In the genomic region with DNA sequence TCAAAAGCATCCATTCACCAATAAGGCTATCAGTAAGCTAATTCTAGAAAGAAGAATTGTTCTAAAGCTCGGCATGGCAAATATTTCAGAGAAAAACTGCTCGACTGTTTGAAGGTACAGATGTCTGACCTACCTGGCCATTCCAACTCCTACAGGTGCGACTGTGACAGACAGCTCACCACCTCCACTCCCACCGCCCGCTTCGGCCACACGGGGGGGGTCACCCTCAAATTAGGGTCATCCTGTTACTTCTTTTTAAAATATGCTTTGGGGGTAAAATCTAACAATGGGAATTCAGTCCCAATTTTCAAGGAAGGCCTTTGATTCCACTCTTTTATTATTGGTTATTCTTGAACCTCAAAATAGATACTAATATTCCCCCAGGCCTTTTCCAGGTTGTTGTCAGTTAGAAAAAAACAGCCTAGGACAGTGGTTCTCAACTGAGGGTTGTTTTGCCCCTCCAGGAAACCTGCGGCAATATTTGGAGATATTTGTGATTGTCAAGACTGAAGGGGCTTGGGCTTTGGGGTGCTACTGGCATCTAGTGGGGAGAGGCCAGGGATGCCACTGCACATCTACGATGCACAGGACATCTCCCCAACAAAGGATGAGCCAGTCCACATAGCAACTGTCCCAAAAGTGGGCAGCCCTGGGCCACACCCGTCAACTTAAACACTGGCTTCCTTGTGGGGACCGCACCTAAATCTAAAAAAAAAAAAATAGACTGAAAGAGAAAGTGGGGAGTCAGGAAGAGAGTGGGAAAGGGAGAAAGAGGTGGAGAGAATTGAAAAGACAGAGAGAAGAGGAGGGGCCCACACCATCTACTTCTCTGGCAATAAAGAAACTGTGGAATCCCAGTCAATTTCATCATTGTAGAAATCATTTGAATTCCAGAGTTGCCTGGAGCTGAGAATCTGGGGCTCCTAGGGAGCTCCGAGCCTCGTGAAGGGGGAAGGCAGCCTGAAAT, we compare ENCODE assay signal across 2 cellular contexts.
TF ChIP-seq lines count a peak whose summit lies in the region.

No MANE protein-coding gene starts in this region.

TF ChIP-seq in SK-N-SH, 30 proteins besides CTCF, POLR2A, EP300 and RAD21 (continued from another document):
- TF ChIP-seq, protein P1, sequence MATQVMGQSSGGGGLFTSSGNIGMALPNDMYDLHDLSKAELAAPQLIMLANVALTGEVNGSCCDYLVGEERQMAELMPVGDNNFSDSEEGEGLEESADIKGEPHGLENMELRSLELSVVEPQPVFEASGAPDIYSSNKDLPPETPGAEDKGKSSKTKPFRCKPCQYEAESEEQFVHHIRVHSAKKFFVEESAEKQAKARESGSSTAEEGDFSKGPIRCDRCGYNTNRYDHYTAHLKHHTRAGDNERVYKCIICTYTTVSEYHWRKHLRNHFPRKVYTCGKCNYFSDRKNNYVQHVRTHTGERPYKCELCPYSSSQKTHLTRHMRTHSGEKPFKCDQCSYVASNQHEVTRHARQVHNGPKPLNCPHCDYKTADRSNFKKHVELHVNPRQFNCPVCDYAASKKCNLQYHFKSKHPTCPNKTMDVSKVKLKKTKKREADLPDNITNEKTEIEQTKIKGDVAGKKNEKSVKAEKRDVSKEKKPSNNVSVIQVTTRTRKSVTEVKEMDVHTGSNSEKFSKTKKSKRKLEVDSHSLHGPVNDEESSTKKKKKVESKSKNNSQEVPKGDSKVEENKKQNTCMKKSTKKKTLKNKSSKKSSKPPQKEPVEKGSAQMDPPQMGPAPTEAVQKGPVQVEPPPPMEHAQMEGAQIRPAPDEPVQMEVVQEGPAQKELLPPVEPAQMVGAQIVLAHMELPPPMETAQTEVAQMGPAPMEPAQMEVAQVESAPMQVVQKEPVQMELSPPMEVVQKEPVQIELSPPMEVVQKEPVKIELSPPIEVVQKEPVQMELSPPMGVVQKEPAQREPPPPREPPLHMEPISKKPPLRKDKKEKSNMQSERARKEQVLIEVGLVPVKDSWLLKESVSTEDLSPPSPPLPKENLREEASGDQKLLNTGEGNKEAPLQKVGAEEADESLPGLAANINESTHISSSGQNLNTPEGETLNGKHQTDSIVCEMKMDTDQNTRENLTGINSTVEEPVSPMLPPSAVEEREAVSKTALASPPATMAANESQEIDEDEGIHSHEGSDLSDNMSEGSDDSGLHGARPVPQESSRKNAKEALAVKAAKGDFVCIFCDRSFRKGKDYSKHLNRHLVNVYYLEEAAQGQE (IDR thresholded peaks at IDR 0.05; ENCODE audit: low read depth, low read length), result no peak
- TF ChIP-seq RXRA (IDR thresholded peaks at IDR 0.05; ENCODE audit: borderline replicate concordance, low read depth) (no peak), SIN3A (IDR thresholded peaks at IDR 0.05; ENCODE audit: borderline replicate concordance, low read depth, low read length) (no peak), YY1 (IDR thresholded peaks at IDR 0.05; ENCODE audit: low read depth) (no peak), TCF12 (IDR thresholded peaks at IDR 0.05) (no peak), FOXM1 (IDR thresholded peaks at IDR 0.05; ENCODE audit: low read depth) (no peak), NFIC (IDR thresholded peaks at IDR 0.05; ENCODE audit: borderline replicate concordance) (no peak), JUND (IDR thresholded peaks at IDR 0.05) (no peak)
- TF ChIP-seq, protein P2, sequence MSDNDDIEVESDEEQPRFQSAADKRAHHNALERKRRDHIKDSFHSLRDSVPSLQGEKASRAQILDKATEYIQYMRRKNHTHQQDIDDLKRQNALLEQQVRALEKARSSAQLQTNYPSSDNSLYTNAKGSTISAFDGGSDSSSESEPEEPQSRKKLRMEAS (IDR thresholded peaks at IDR 0.05; ENCODE audit: low read depth), result no peak

TF ChIP-seq in SK-N-SH treated with all-trans-retinoic acid at 6 μM for 48 hours, 23 proteins besides CTCF, POLR2A, EP300 and RAD21 (continued from another document):
- TF ChIP-seq, protein P3, sequence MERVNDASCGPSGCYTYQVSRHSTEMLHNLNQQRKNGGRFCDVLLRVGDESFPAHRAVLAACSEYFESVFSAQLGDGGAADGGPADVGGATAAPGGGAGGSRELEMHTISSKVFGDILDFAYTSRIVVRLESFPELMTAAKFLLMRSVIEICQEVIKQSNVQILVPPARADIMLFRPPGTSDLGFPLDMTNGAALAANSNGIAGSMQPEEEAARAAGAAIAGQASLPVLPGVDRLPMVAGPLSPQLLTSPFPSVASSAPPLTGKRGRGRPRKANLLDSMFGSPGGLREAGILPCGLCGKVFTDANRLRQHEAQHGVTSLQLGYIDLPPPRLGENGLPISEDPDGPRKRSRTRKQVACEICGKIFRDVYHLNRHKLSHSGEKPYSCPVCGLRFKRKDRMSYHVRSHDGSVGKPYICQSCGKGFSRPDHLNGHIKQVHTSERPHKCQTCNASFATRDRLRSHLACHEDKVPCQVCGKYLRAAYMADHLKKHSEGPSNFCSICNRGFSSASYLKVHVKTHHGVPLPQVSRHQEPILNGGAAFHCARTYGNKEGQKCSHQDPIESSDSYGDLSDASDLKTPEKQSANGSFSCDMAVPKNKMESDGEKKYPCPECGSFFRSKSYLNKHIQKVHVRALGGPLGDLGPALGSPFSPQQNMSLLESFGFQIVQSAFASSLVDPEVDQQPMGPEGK (CRISPR knock-in tag; IDR thresholded peaks at IDR 0.05; ENCODE audit: borderline replicate concordance), result no peak
- TF ChIP-seq ISL1 (CRISPR knock-in tag; IDR thresholded peaks at IDR 0.05), result no peak
- no peak for TF ChIP-seq BACH2 (CRISPR knock-in tag; IDR thresholded peaks at IDR 0.05; ENCODE audit: borderline replicate concordance)
- TF ChIP-seq, protein P4, sequence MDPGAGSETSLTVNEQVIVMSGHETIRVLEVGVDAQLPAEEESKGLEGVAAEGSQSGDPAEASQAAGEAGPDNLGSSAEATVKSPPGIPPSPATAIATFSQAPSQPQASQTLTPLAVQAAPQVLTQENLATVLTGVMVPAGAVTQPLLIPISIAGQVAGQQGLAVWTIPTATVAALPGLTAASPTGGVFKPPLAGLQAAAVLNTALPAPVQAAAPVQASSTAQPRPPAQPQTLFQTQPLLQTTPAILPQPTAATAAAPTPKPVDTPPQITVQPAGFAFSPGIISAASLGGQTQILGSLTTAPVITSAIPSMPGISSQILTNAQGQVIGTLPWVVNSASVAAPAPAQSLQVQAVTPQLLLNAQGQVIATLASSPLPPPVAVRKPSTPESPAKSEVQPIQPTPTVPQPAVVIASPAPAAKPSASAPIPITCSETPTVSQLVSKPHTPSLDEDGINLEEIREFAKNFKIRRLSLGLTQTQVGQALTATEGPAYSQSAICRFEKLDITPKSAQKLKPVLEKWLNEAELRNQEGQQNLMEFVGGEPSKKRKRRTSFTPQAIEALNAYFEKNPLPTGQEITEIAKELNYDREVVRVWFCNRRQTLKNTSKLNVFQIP (CRISPR knock-in tag; IDR thresholded peaks at IDR 0.05; ENCODE audit: borderline replicate concordance, low read depth), result no peak
